8 cellular contexts compared by ENCODE assay signal in the genomic region with DNA sequence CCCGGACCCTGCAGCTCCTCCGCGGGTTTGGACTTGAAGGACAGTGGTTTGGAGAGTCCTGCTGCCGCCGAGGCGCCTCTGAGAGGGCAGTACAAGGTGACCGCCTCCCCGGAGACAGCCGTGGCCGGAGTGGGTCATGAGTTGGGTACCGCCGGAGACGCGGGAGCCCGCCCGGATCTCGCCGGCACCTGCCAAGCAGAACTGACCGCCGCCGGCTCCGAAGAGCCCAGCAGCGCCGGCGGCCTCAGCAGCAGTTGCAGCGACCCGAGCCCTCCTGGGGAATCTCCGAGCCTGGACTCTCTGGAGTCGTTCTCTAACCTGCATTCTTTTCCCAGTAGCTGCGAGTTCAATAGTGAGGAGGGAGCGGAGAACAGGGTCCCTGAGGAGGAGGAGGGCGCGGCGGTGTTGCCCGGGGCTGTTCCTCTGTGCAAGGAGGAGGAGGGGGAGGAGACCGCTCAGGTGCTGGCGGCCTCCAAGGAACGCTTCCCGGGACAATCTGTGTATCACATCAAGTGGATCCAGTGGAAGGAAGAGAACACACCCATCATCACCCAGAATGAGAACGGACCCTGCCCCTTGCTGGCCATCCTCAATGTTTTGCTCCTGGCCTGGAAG.
DNase-seq lines count a peak whose midpoint lies in the region; ATAC-seq, FAIRE-seq and TF ChIP-seq lines count a peak whose summit lies in the region.

No MANE protein-coding gene starts in this region.

- FAIRE-seq in GM19239 (lab: Jason Lieb, UNC) = peak; percentile 40

- no peaks in the 10 kb centered on the region for H3K36me3 ChIP-seq in SU-DHL-6 (ENCODE audit: low read length)

- DNase-seq in Ammon's horn (ENCODE audit: low spot score) = peak; percentile 58
- no peak for DNase-seq in GM19239 (ENCODE audit: insufficient read length, low spot score)
- DNase-seq in central memory CD4-positive, alpha-beta T cell = peak; percentile 13
- peak; percentile 52 for DNase-seq in kidney tubule cell (ENCODE audit: low spot score)
- peak; percentile 26 for DNase-seq in stimulated activated CD4-positive, alpha-beta T cell treated with anti-CD3 and anti-CD28 coated beads, Interleukin-4, amount 100 ng/mL, for 1 hour
- DNase-seq in NCI-H446 (lab: John Stamatoyannopoulos, UW) = no peak

- no peaks in the 10 kb centered on the region for H3K9me2 ChIP-seq in SU-DHL-6 (replicated peaks; ENCODE audit: insufficient read depth, low read length)

- no peaks in the 10 kb centered on the region for H3K9me3 ChIP-seq in SU-DHL-6 (ENCODE audit: insufficient read depth, low read length)

- H3K4me2 ChIP-seq in SU-DHL-6 (ENCODE audit: low read depth, low read length, poor library complexity, severe bottlenecking) = peak overlapping the region; percentile 67

- H3K4me3 ChIP-seq in SU-DHL-6 (ENCODE audit: insufficient read depth, low read length, poor library complexity, severe bottlenecking) = peak overlapping the region; percentile 70

- H3K27me3 ChIP-seq in SU-DHL-6 (ENCODE audit: low read length) = no peaks in the 10 kb centered on the region

- H3K79me2 ChIP-seq in SU-DHL-6 (ENCODE audit: insufficient read depth, low read length) = no peaks in the 10 kb centered on the region

- H3K9ac ChIP-seq in SU-DHL-6 (ENCODE audit: low read length) = peak overlapping the region; percentile 74

- H3K27ac ChIP-seq in SU-DHL-6 (ENCODE audit: low read depth, low read length) = no peak overlapping the region

- no peak for TF ChIP-seq CTCF in SU-DHL-6 (IDR thresholded peaks at IDR 0.05; ENCODE audit: insufficient read depth, low read length, poor library complexity, severe bottlenecking)

- H3F3A ChIP-seq in SU-DHL-6 (ENCODE audit: insufficient read depth) = 0 out of 2 replicates have a peak, but pooled peaks cover 5% of the 10 kb centered on the region

- no peaks in the 10 kb centered on the region for H4K20me1 ChIP-seq in SU-DHL-6 (ENCODE audit: low read depth, low read length)

- ATAC-seq in HG03354 (IDR thresholded peaks at IDR 0.05; ENCODE audit: poor library complexity, severe bottlenecking, unreplicated experiment) = peak; percentile 9

- H2AFZ ChIP-seq in SU-DHL-6 (ENCODE audit: low read depth, low read length, severe bottlenecking) = peak overlapping the region; percentile 85

Comparison
In these comparisons a context has a peak if more than half of its experiments do, and no peak if none do; other contexts are left out.
1. DNase-seq: peak in Ammon's horn (single experiment), central memory CD4-positive, alpha-beta T cell (single experiment), kidney tubule cell (single experiment) and stimulated activated CD4-positive, alpha-beta T cell treated with anti-CD3 and anti-CD28 coated beads, Interleukin-4, amount 100 ng/mL, for 1 hour (single experiment); none in GM19239 (single experiment) and NCI-H446 (0 of 2).